ENCODE assay signal across 8 cellular contexts in genomic region chrX:69285881-69286545, GRCh38.
DNase-seq lines count a peak whose midpoint lies in the region; ATAC-seq and TF ChIP-seq lines count a peak whose summit lies in the region.

No MANE protein-coding gene starts in this region.

- peak; percentile 71 for ATAC-seq in body of pancreas
- no peak for ATAC-seq in HG03460 (IDR thresholded peaks at IDR 0.05; ENCODE audit: unreplicated experiment)

- no peak overlapping the region for H3K27ac ChIP-seq in body of pancreas
- H3K27ac ChIP-seq in spleen = peak overlapping the region in 2 of 8 donors; percentile 5 to 46

- no peaks in the 10 kb centered on the region for H3K27me3 ChIP-seq in body of pancreas
- H3K27me3 ChIP-seq in spleen (replicated peaks in 1 of 7) = peaks cover 0 to 39% (median 0%) of the 10 kb centered on the region in 7 donors

- DNase-seq in NCI-H2029 (lab: John Stamatoyannopoulos, UW) (peak; percentile 14), NCI-H2029 treated with DMSO at 0.1 percent for 48 hours (lab: John Stamatoyannopoulos, UW) (no peak), HT1080 (ENCODE audit: low read depth) (peak; percentile 2), T-helper 9 cell (peak; percentile 60), body of pancreas (peak; percentile 40 to 73 (median 58)), spleen (peak; percentile 88)

- TF ChIP-seq POLR2A in body of pancreas (IDR thresholded peaks at IDR 0.05) (no peak), spleen (IDR thresholded peaks at IDR 0.05) (no peak)

- WGBS in body of pancreas, 2 donors = 4 to 8% methylated on average over 4 to 14 of the region's 31 CpGs
- WGBS in spleen, 5 donors = 3 to 11% (median 5%) methylated on average over 16 to 31 of the region's 31 CpGs

- H3K4me3 ChIP-seq in body of pancreas = no peak overlapping the region
- peak overlapping the region; percentile 24 for H3K4me3 ChIP-seq in iPS-18c (ENCODE audit: insufficient read depth, low read depth, low read length)
- peak overlapping the region in 5 of 8 donors; percentile 23 to 60 (median 33) for H3K4me3 ChIP-seq in spleen

- H3K9me3 ChIP-seq in body of pancreas (no peaks in the 10 kb centered on the region), iPS-18c (ENCODE audit: control insufficient read depth, insufficient read depth, low read length) (peaks cover 5% of the 10 kb centered on the region), spleen (no peaks in the 10 kb centered on the region)

- H3K4me1 ChIP-seq in body of pancreas (peaks cover 10% of the 10 kb centered on the region), spleen (peaks cover 0 to 11% (median 5%) of the 10 kb centered on the region in 6 donors)

- H3K36me3 ChIP-seq in body of pancreas (replicated peaks in 1 of 2; ENCODE audit: insufficient read depth in 1 of 2, low read depth in 2 of 2) (no peaks in the 10 kb centered on the region), spleen (no peaks in the 10 kb centered on the region)

- intact Hi-C loops in body of pancreas (cut with DNase I) (loop anchor here (5.0 kb wide), 1 partner anchor 454 kb away; no protein-coding TSS in a partner anchor), spleen (cut with DNase I; ENCODE audit: low total_unique reads) (loop anchor here (5.0 kb wide), 1 partner anchor 469 kb away; no protein-coding TSS in a partner anchor)

- peak; percentile 62 to 90 (median 73) for TF ChIP-seq CTCF in body of pancreas (IDR thresholded peaks at IDR 0.05)
- peak; percentile 33 to 89 (median 80) for TF ChIP-seq CTCF in spleen (IDR thresholded peaks at IDR 0.05 in 8 of 11, conservative IDR thresholded peaks at IDR 0.05 in 3 of 11)

Comparison
In these comparisons a context has a peak if more than half of its experiments do, and no peak if none do; other contexts are left out.
1. H3K4me3 ChIP-seq: peak in iPS-18c (single experiment) and spleen (5 of 8); none in body of pancreas (0 of 2).